18 cellular contexts compared by ENCODE assay signal in the genomic region with DNA sequence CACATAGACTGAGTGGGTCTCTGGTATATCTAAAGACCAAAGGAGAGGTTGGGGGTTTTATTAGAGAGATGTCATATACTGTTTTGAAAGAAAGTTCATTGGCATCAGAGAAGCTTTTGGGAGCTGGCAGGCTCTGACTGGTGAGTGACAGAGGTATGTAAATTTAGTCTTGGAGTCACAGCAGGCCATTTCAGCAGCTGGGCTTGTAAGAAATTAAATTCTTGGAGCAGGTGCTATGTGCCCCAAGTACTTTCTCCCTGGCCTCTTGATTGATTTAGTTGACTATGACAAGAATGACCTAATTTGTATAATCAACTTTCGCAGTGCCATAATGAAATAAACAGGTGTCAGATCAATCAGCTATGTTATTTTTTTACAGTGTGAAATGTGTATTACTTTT. TPM values are rescaled to one million over a fixed set of nuclear protein-coding genes. Genes with fewer than 3 reads are reported as not detected.
DNase-seq lines count a peak whose midpoint lies in the region; ATAC-seq, FAIRE-seq and TF ChIP-seq lines count a peak whose summit lies in the region.
"Had no signal": no experiment of that assay in that cellular context is flagged by ENCODE, and none has a peak within 500 bp of the region (broad histone marks: within the 10 kb centered on the region; RNA-seq: fewer than 3 reads in every experiment).

No MANE protein-coding gene starts in this region.

- H2AFZ ChIP-seq in GM23338 (no peak overlapping the region), H1 (ENCODE audit: low read length) (no peak overlapping the region)

- CTCF ChIA-PET in H1 (lab: Charles Lee; ENCODE audit: partially characterized antibody), result interaction anchor here (0.6 to 1.0 kb wide), 2 partner anchors 79 to 139 kb away, joined by 3 to 5 read pairs; no protein-coding TSS in a partner anchor

- ATAC-seq in GM23338 (no peak), psoas muscle (peak; percentile 85 to 96 (median 93)), GM21367 (IDR thresholded peaks at IDR 0.05; ENCODE audit: unreplicated experiment) (no peak)
- ATAC-seq: A549, GM12878, HepG2 had no signal

- H3K9me3 Mint-ChIP-seq in GM23338, result no peaks in the 10 kb centered on the region
- H3K9me3 Mint-ChIP-seq: CD4-positive, alpha-beta memory T cell; HFFc6 had no signal

- no peak overlapping the region for H2BK15ac ChIP-seq in H1 (ENCODE audit: low read length)

- TF ChIP-seq CTCF in GM23338 (conservative IDR thresholded peaks at IDR 0.05; ENCODE audit: low read depth in 2 of 2) (no peak), H1 (IDR thresholded peaks at IDR 0.05; ENCODE audit: control extremely low read depth in 1 of 3, insufficient read depth in 1 of 3, low read depth in 1 of 3, low read length in 3 of 3) (no peak), psoas muscle (IDR thresholded peaks at IDR 0.05) (no peak), GM10266 (IDR thresholded peaks at IDR 0.05; ENCODE audit: control insufficient read depth, insufficient read depth, low read depth, missing control alignments) (no peak)

- H4K5ac ChIP-seq in H1 (ENCODE audit: insufficient read length, low read depth, low read length), result no peak overlapping the region

- H3K36me3 ChIP-seq in GM23338 (ENCODE audit: insufficient read depth) (no peaks in the 10 kb centered on the region), H1 (ENCODE audit: control insufficient read depth in 2 of 4, insufficient read depth in 4 of 4, low read length in 3 of 4) (no peaks in the 10 kb centered on the region), psoas muscle (ENCODE audit: insufficient read depth in 1 of 2, low read depth in 1 of 2) (peaks cover 4 to 31% of the 10 kb centered on the region in 2 donors)
- H3K36me3 ChIP-seq: BE2C had no signal

- no peaks in the 10 kb centered on the region; the same call in 2 of the 3 replicates for H3K36me3 Mint-ChIP-seq in GM23338 (ENCODE audit: low read depth)

- WGBS in H1 (ENCODE audit: extremely low coverage in 1 of 2, insufficient coverage in 1 of 2, insufficient read length in 1 of 2, insufficient replicate concordance in 2 of 2, low coverage in 1 of 2, low lambda C conversion rate in 2 of 2, missing lambda C conversion rate in 1 of 2), 2 experiments, result 95% methylated on average over 1 of the region's 1 CpG; no CpG with 5 or more reads in 1 of the 2 experiments
- 35 to 39% (median 38%) methylated on average over 1 of the region's 1 CpG for WGBS in psoas muscle, 3 donors

- no peak overlapping the region for H3K14ac ChIP-seq in H1 (ENCODE audit: insufficient read length)

- no peak overlapping the region for H4K91ac ChIP-seq in H1 (replicated peaks; ENCODE audit: insufficient read length, low read length)

- H2AK5ac ChIP-seq in H1 (ENCODE audit: low read depth, low read length), result no peak overlapping the region

- intact Hi-C loops in psoas muscle (cut with DNase I), result no loop called here

- H3K56ac ChIP-seq in H1 (replicated peaks; ENCODE audit: insufficient read length, low read depth, low read length), result no peak overlapping the region

- no peaks in the 10 kb centered on the region for H3K27me3 Mint-ChIP-seq in GM23338 (ENCODE audit: insufficient read depth, low read depth, poor library complexity)
- H3K27me3 Mint-ChIP-seq: CD4-positive, alpha-beta memory T cell had no signal

- H3K79me1 ChIP-seq in H1 (ENCODE audit: low read depth, low read length), result no peaks in the 10 kb centered on the region

- H3K23ac ChIP-seq in H1 (ENCODE audit: insufficient read length), result no peak overlapping the region

- no peak overlapping the region for H3K27ac Mint-ChIP-seq in GM23338
- H3K27ac Mint-ChIP-seq: CD4-positive, alpha-beta memory T cell; HFFc6 had no signal

- H3K79me2 ChIP-seq in GM23338 (replicated peaks; ENCODE audit: insufficient read depth) (no peaks in the 10 kb centered on the region), H1 (ENCODE audit: control insufficient read depth in 1 of 2, insufficient read depth in 2 of 2, low read length in 2 of 2) (no peaks in the 10 kb centered on the region)

- POLR2A ChIA-PET in H1 (lab: Charles Lee; ENCODE audit: partially characterized antibody), result interaction anchor here (0.6 kb wide), 1 partner anchor 206 kb away, joined by 3 read pairs; no protein-coding TSS in a partner anchor

- H3K18ac ChIP-seq in H1 (ENCODE audit: extremely low read depth, low read length), result no peak overlapping the region

- H4K20me1 ChIP-seq in GM23338 (replicated peaks; ENCODE audit: insufficient read depth) (no peaks in the 10 kb centered on the region; the same call in 1 of the 2 replicates), H1 (replicated peaks in 1 of 2; ENCODE audit: control insufficient read depth in 1 of 2, insufficient read depth in 2 of 2, low read length in 2 of 2) (no peaks in the 10 kb centered on the region)

- H2BK120ac ChIP-seq in H1 (replicated peaks; ENCODE audit: low read depth, low read length), result no peak overlapping the region

- no peak overlapping the region for H2BK5ac ChIP-seq in H1 (ENCODE audit: low read depth, low read length)

- H3K4me3 Mint-ChIP-seq in GM23338, result no peak overlapping the region
- H3K4me3 Mint-ChIP-seq: CD4-positive, alpha-beta memory T cell; HFFc6 had no signal

- no peak overlapping the region for H3K9ac ChIP-seq in H1 (replicated peaks in 1 of 4; ENCODE audit: extremely low read depth in 1 of 4, low read depth in 3 of 4, low read length in 3 of 4)

- no peaks in the 10 kb centered on the region for H3K23me2 ChIP-seq in H1 (ENCODE audit: low read depth, low read length)

- no peak overlapping the region; the same call in 1 of the 2 replicates for H3K27ac ChIP-seq in GM23338 (ENCODE audit: low read depth)
- no peak overlapping the region for H3K27ac ChIP-seq in H1 (ENCODE audit: low read depth, low read length)
- peak overlapping the region; percentile 70 for H3K27ac ChIP-seq in psoas muscle
- H3K27ac ChIP-seq: A549, C4-2B had no signal

- no peaks in the 10 kb centered on the region for H3K27me3 ChIP-seq in GM23338 (ENCODE audit: insufficient read depth)
- peaks cover 0 to 1% (median 0%) of the 10 kb centered on the region in 4 experiments; a peak in 1 of 7 replicates for H3K27me3 ChIP-seq in H1 (replicated peaks in 1 of 4; ENCODE audit: control insufficient read depth in 3 of 4, extremely low read depth in 1 of 4, insufficient read depth in 3 of 4, low read length in 3 of 4)
- H3K27me3 ChIP-seq in psoas muscle (ENCODE audit: insufficient read depth in 3 of 3, low read length in 2 of 3), result no peaks in the 10 kb centered on the region
- H3K27me3 ChIP-seq: BE2C had no signal

- no peaks in the 10 kb centered on the region for H3K9me2 ChIP-seq in GM23338 (ENCODE audit: insufficient read depth)

- TF ChIP-seq EP300 in H1 (IDR thresholded peaks at IDR 0.05; ENCODE audit: borderline replicate concordance in 1 of 2, low read depth in 2 of 2, low read length in 2 of 2), result no peak

- DNase-seq in GM23338 (ENCODE audit: low spot score) (peak; percentile 15), NAMALWA (ENCODE audit: low spot score) (peak; percentile 16), H1 (ENCODE audit: low read depth in 1 of 2, low spot score in 2 of 2) (no peak), psoas muscle (no peak), GM10266 (ENCODE audit: extremely low spot score) (no peak), midbrain (lab: John Stamatoyannopoulos, UW) (no peak)
- DNase-seq: BE2C; Caco-2; CD4-positive, alpha-beta memory T cell; HCEC 1CT; HFFc6 had no signal

- TF ChIP-seq RAD21 in H1 (IDR thresholded peaks at IDR 0.05 in 1 of 2, conservative IDR thresholded peaks at IDR 0.05 in 1 of 2; ENCODE audit: low read depth in 2 of 2, low read length in 2 of 2), result no peak

- H3F3A ChIP-seq in GM23338 (replicated peaks; ENCODE audit: low read depth), result no peaks in the 10 kb centered on the region

- H3K4me2 ChIP-seq in GM23338 (no peak overlapping the region), H1 (ENCODE audit: insufficient read depth in 1 of 2, low read depth in 2 of 2, low read length in 2 of 2) (no peak overlapping the region)
- H3K4me2 ChIP-seq: A549 had no signal

- H3K4me1 ChIP-seq in GM23338 (ENCODE audit: insufficient read depth) (no peaks in the 10 kb centered on the region), H1 (replicated peaks in 1 of 4; ENCODE audit: control insufficient read depth in 3 of 4, insufficient read depth in 4 of 4, low read length in 3 of 4) (no peaks in the 10 kb centered on the region), psoas muscle (peaks cover 10% of the 10 kb centered on the region)
- H3K4me1 ChIP-seq: A549, BE2C, Caco-2 had no signal

- peaks cover 5% of the 10 kb centered on the region; the same call in 2 of the 3 replicates for H3K4me1 Mint-ChIP-seq in GM23338

- peak; percentile 28 for FAIRE-seq in H1 (lab: Jason Lieb, UNC)
- FAIRE-seq: A549, GM12878, GM18507, HepG2, HTR-8/SVneo had no signal

- H2BK20ac ChIP-seq in H1 (ENCODE audit: low read length), result no peak overlapping the region

- H3K4me3 ChIP-seq in GM23338 (no peak overlapping the region), H1 (ENCODE audit: extremely low read depth in 1 of 4, insufficient read depth in 2 of 4, low read depth in 3 of 4, low read length in 4 of 4) (no peak overlapping the region), psoas muscle (no peak overlapping the region)
- H3K4me3 ChIP-seq: A549, GM12878 had no signal

- no peak overlapping the region for H3K4ac ChIP-seq in H1 (replicated peaks; ENCODE audit: insufficient read length, low read depth, low read length)

- no peak overlapping the region for H2BK12ac ChIP-seq in H1 (ENCODE audit: low read depth, low read length)

- no peak for TF ChIP-seq POLR2A in H1 (IDR thresholded peaks at IDR 0.05; ENCODE audit: control extremely low read depth in 1 of 2, low read depth in 2 of 2, low read length in 2 of 2)

- no peaks in the 10 kb centered on the region for H3K9me3 ChIP-seq in H1 (ENCODE audit: insufficient read depth in 2 of 2, low read depth in 1 of 2, low read length in 1 of 2)
- H3K9me3 ChIP-seq in psoas muscle, result no peaks in the 10 kb centered on the region
- H3K9me3 ChIP-seq: A549, BE2C, Caco-2 had no signal

- H4K8ac ChIP-seq in H1 (ENCODE audit: extremely low read depth, insufficient read depth, low read length), result no peak overlapping the region

TF ChIP-seq in GM23338, 12 proteins besides CTCF, POLR2A, EP300 and RAD21 (continues in another document):
- TF ChIP-seq STAT1 (IDR thresholded peaks at IDR 0.05; ENCODE audit: unreplicated experiment), result no peak

RNA-seq across cellular contexts. Expression of a gene that starts 47.8 kb away (rescaled TPM):
- total RNA-seq in GM23338 (2014; rRNA removed; shearing (Covaris generic)), result 14.7 and 15.8 TPM in 2 replicates
- polyA plus RNA-seq in GM23338 (2016; fragmentation: Nextera tagmentation; extraction: Ambion mirVana) (6.0 and 6.6 TPM in 2 replicates), H1 (2011; rRNA removed) (4.5 and 6.1 TPM in 2 replicates), psoas muscle (1 to 10 TPM; 4.1 to 5.6 (median 4.8) TPM)
- 15.0 and 18.6 TPM in 2 replicates for total RNA-seq in H1 (2021; fragmentation: NEBNext Ultra II Directional; extraction: Animal tissue kit (Norgen Biotek cat#: 25700))
- 7.0 TPM for polyA plus RNA-seq in H1 (2011; cell fraction: cytosol; rRNA removed)
- 21.7 TPM for polyA plus RNA-seq in H1 (2011; cell fraction: nucleus; rRNA removed)
- polyA plus RNA-seq in H1 (2012, experiment 1 of 2), result 10.3 to 12.1 TPM (median 10.6 TPM) in 4 replicates
- 7.9 TPM for polyA plus RNA-seq in H1 (2012, experiment 2 of 2)
- polyA plus RNA-seq in H1 (2013, experiment 1 of 2), result 6.4 TPM
- 6.6 TPM for polyA plus RNA-seq in H1 (2013, experiment 2 of 2)
- polyA minus RNA-seq in H1 (2011; rRNA and poly(A)+ RNA removed), result 4.4 and 5.5 TPM in 2 replicates
- 4.6 TPM for polyA minus RNA-seq in H1 (2011; cell fraction: cytosol; rRNA and poly(A)+ RNA removed)
- 13.6 TPM for polyA minus RNA-seq in H1 (2011; cell fraction: nucleus; rRNA and poly(A)+ RNA removed)
- 1 to 10 TPM; 3.7 to 7.9 (median 5.2) TPM for total RNA-seq in psoas muscle

Comparison
In these comparisons a context has a peak if more than half of its experiments do, and no peak if none do; other contexts are left out.
1. ATAC-seq: peak in psoas muscle (4 of 4); none in GM23338 (single experiment) and GM21367 (single experiment).
2. DNase-seq: peak in GM23338 (single experiment) and NAMALWA (single experiment); none in H1 (0 of 2), psoas muscle (0 of 2), GM10266 (single experiment) and midbrain (single experiment).